Comparison of ENCODE assay signal across 8 cellular contexts in the genomic region with DNA sequence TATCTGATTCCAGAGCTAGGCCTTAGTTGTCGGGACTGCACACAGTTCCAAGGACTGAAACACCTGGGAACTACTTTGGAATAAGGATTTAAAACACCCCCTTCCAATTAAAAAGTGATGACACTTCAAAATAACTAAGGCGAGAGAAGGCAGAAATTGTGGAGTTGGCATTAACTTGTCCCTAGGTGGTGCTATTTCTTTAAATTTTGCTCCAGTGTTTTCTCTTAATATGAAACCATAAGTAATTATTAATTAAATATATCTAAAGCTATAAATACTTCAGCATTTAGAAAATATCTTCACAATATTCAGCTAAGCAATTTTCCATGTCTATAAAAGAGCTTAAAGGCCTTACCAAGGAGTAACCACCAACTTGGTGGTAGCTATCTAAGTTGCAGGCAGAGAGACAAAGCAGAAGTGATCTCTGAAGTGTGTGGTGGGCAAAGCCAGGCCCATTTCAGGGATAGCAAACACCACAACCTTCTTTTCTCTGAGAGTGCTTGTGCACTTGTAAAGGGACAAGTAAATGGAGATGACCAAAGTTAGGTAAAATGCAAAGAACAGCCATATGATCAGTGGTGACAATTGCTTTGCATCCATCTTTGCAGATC.
A peak's percentile ranks its signal among the peaks of the same experiment; 100 is the strongest.
DNase-seq lines count a peak whose midpoint lies in the region; ATAC-seq and TF ChIP-seq lines count a peak whose summit lies in the region.

No MANE protein-coding gene starts in this region.

- no peak overlapping the region for H2AFZ ChIP-seq in mammary epithelial cell (ENCODE audit: low read depth, low read length)

- no TSS peak for BruUV-seq in mammary epithelial cell (replicated peaks; lab: Mats Ljungman, UMichigan)

- no peaks in the 10 kb centered on the region for H4K20me1 ChIP-seq in mammary epithelial cell (ENCODE audit: insufficient read depth, low read length)

- no peaks in the 10 kb centered on the region for H3K36me3 ChIP-seq in mammary epithelial cell (ENCODE audit: insufficient read depth, low read length)

- dilution Hi-C loops in mammary epithelial cell (cut with HindIII; ENCODE audit: low sequenced_read_pairs): no loop called here

- no peak overlapping the region for H3K9ac ChIP-seq in mammary epithelial cell (ENCODE audit: insufficient read depth, low read length)

- CTCF ChIA-PET in mammary epithelial cell (lab: Charles Lee; ENCODE audit: low non-redundant PET): interaction anchor here (0.5 to 0.7 kb wide), 2 partner anchors 270 to 277 kb away, joined by 3 to 4 read pairs; no protein-coding TSS in a partner anchor

- H3K27me3 ChIP-seq in mammary epithelial cell (ENCODE audit: insufficient read depth, low read length): no peaks in the 10 kb centered on the region

- H3K4me1 ChIP-seq in mammary epithelial cell (ENCODE audit: insufficient read depth, low read length): no peaks in the 10 kb centered on the region

- WGBS in mammary epithelial cell (ENCODE audit: low coverage, missing lambda C conversion rate): 0% methylated on average over 2 of the region's 2 CpGs

- H3K79me2 ChIP-seq in mammary epithelial cell (ENCODE audit: insufficient read depth, low read length): no peaks in the 10 kb centered on the region

- TF ChIP-seq CTCF in mammary epithelial cell (conservative IDR thresholded peaks at IDR 0.05 in 1 of 2, IDR thresholded peaks at IDR 0.05 in 1 of 2; ENCODE audit: extremely low read depth in 1 of 2, insufficient read depth in 1 of 2, low read depth in 1 of 2, low read length in 2 of 2): peak; percentile 47 to 53

- H3K4me3 ChIP-seq in mammary epithelial cell (replicated peaks in 1 of 3; ENCODE audit: insufficient read depth in 1 of 3, low read depth in 2 of 3, low read length in 3 of 3): no peak overlapping the region

- intact Hi-C loops in mammary epithelial cell (cut with micrococcal nuclease): loop anchor here (1.0 to 5.0 kb wide), 4 partner anchors 55 to 265 kb away; partner anchors contain the start of gene ANKRD44

- H3K27ac ChIP-seq in mammary epithelial cell (ENCODE audit: insufficient read depth, low read depth, low read length): no peak overlapping the region

- ATAC-seq in HG02678 (IDR thresholded peaks at IDR 0.05; ENCODE audit: unreplicated experiment) (peak; percentile 63), HG03097 (IDR thresholded peaks at IDR 0.05; ENCODE audit: low FRiP score, unreplicated experiment) (no peak)

- in situ Hi-C loops in mammary epithelial cell (cut with MboI; ENCODE audit: low sequenced_read_pairs in 2 of 2): loop anchor here (10.0 to 25.0 kb wide), 2 partner anchors 199 to 271 kb away; partner anchors contain the start of gene ANKRD44 (in 1 of the 2)

- H3K4me2 ChIP-seq in mammary epithelial cell (ENCODE audit: insufficient read depth, low read depth, low read length): no peak overlapping the region

- H3K9me3 ChIP-seq in mammary epithelial cell (replicated peaks; ENCODE audit: insufficient read depth, low read length): no peaks in the 10 kb centered on the region

- DNase-seq in A172 (ENCODE audit: low spot score): peak; percentile 43
- peak; percentile 51 for DNase-seq in EH (ENCODE audit: low read depth)
- peak; percentile 21 to 78 for DNase-seq in NOMO-1 (lab: John Stamatoyannopoulos, UW; ENCODE audit: unreplicated experiment in 2 of 2)
- DNase-seq in mammary epithelial cell: peak; percentile 6
- peak; percentile 58 to 65 for DNase-seq in lung microvascular endothelial cell (ENCODE audit: low read depth in 2 of 2)
- DNase-seq in NCI-H524 treated with DMSO at 0.1 percent for 48 hours (lab: John Stamatoyannopoulos, UW): no peak
